Comparison of ENCODE assay signal across 24 cellular contexts in genomic region chr17:83151056-83151441, GRCh38.
DNase-seq lines count a peak whose midpoint lies in the region; ATAC-seq and TF ChIP-seq lines count a peak whose summit lies in the region.
"Had no signal": no experiment of that assay in that cellular context is flagged by ENCODE, and none has a peak within 500 bp of the region (broad histone marks: within the 10 kb centered on the region; RNA-seq: fewer than 3 reads in every experiment).

No MANE protein-coding gene starts in this region.

- H3K4me3 ChIP-seq in endodermal cell (ENCODE audit: low read length) = no peak overlapping the region
- H3K4me3 ChIP-seq in BE2C (ENCODE audit: low read depth, low read length) = no peak overlapping the region
- H3K4me3 ChIP-seq: left lung, tibial artery had no signal

- H3K27me3 Mint-ChIP-seq in CD14-positive monocyte (ENCODE audit: low read depth in 3 of 3) = peaks cover 0 to 7% (median 3%) of the 10 kb centered on the region in 3 donors
- peaks cover 3% of the 10 kb centered on the region; the same call in 1 of the 2 replicates for H3K27me3 Mint-ChIP-seq in HFFc6 (ENCODE audit: insufficient read depth)
- H3K27me3 Mint-ChIP-seq in endodermal cell (ENCODE audit: insufficient read depth) = no peaks in the 10 kb centered on the region
- no peaks in the 10 kb centered on the region for H3K27me3 Mint-ChIP-seq in osteocyte (ENCODE audit: unreplicated experiment)

- 94 to 96% methylated on average over 13 to 16 of the region's 16 CpGs for WGBS in endodermal cell (ENCODE audit: insufficient coverage in 1 of 2, insufficient read length in 1 of 2), 2 experiments

- no peaks in the 10 kb centered on the region for H3K36me3 ChIP-seq in endodermal cell (ENCODE audit: control insufficient read depth, insufficient read depth, low read length)
- no peaks in the 10 kb centered on the region for H3K36me3 ChIP-seq in BE2C
- H3K36me3 ChIP-seq: left lung, tibial artery had no signal

- H3K4me3 Mint-ChIP-seq in CD14-positive monocyte (no peak overlapping the region), HFFc6 (no peak overlapping the region), endodermal cell (no peak overlapping the region), osteocyte (ENCODE audit: unreplicated experiment) (peak overlapping the region; percentile 52)
- H3K4me3 Mint-ChIP-seq: activated CD4-positive, alpha-beta T cell treated with anti-CD3 and anti-CD28 coated beads for 36 hours; naive thymus-derived CD4-positive, alpha-beta T cell; stimulated activated naive CD8-positive, alpha-beta T cell treated with anti-CD3 and anti-CD28 coated beads, Interleukin-15, amount 100 ng/mL, for 72 hours; T-helper 1 cell treated with Interleukin-12 subunit alpha and Interleukin-12 subunit beta and Interleukin-4 antibody, amounts not matched to agents 30 μg/mL and 1 μg/mL, for 36 hours had no signal

- peaks cover 15 to 16% of the 10 kb centered on the region in 2 donors for H3K36me3 Mint-ChIP-seq in CD14-positive monocyte
- H3K36me3 Mint-ChIP-seq in HFFc6 (ENCODE audit: low read depth) = no peaks in the 10 kb centered on the region
- H3K36me3 Mint-ChIP-seq in endodermal cell (ENCODE audit: low read depth) = no peaks in the 10 kb centered on the region
- no peaks in the 10 kb centered on the region for H3K36me3 Mint-ChIP-seq in osteocyte (ENCODE audit: unreplicated experiment)
- H3K36me3 Mint-ChIP-seq: naive thymus-derived CD4-positive, alpha-beta T cell had no signal

- intact Hi-C loops in CD14-positive monocyte (cut with micrococcal nuclease) = no loop called here

- no peaks in the 10 kb centered on the region for H3K27me3 ChIP-seq in endodermal cell (ENCODE audit: control insufficient read depth, insufficient read depth, low read length, poor library complexity, severe bottlenecking)
- no peaks in the 10 kb centered on the region; the same call in 1 of the 2 replicates for H3K27me3 ChIP-seq in BE2C
- H3K27me3 ChIP-seq: tibial artery had no signal

- H3K4me1 Mint-ChIP-seq in CD14-positive monocyte (peaks cover 76% of the 10 kb centered on the region), HFFc6 (ENCODE audit: low read depth) (peaks cover 36% of the 10 kb centered on the region), endodermal cell (peaks cover 6% of the 10 kb centered on the region), osteocyte (ENCODE audit: unreplicated experiment) (peaks cover 87% of the 10 kb centered on the region)

- H3K9me3 ChIP-seq in endodermal cell (ENCODE audit: control insufficient read depth, low read length) = no peaks in the 10 kb centered on the region
- no peaks in the 10 kb centered on the region for H3K9me3 ChIP-seq in BE2C
- H3K9me3 ChIP-seq: left lung, tibial artery had no signal

- H3K4me1 ChIP-seq in endodermal cell (ENCODE audit: control insufficient read depth, insufficient read depth, low read length) (no peaks in the 10 kb centered on the region), BE2C (no peaks in the 10 kb centered on the region)

- H3K9me3 Mint-ChIP-seq in CD14-positive monocyte (peaks cover 0 to 5% (median 1%) of the 10 kb centered on the region in 7 donors), HFFc6 (no peaks in the 10 kb centered on the region; the same call in 1 of the 2 replicates), endodermal cell (no peaks in the 10 kb centered on the region), osteocyte (ENCODE audit: unreplicated experiment) (no peaks in the 10 kb centered on the region)
- H3K9me3 Mint-ChIP-seq: naive thymus-derived CD4-positive, alpha-beta T cell; stimulated activated naive CD8-positive, alpha-beta T cell treated with anti-CD3 and anti-CD28 coated beads, Interleukin-15, amount 100 ng/mL, for 72 hours; T-helper 1 cell treated with Interleukin-12 subunit alpha and Interleukin-12 subunit beta and Interleukin-4 antibody, amounts not matched to agents 30 μg/mL and 1 μg/mL, for 36 hours had no signal

- DNase-seq in CD14-positive monocyte (ENCODE audit: low spot score) = peak; percentile 37
- DNase-seq in HFFc6 = no peak
- peak; percentile 30 for DNase-seq in endodermal cell
- no peak for DNase-seq in osteocyte (ENCODE audit: extremely low spot score, unreplicated experiment)
- no peak for DNase-seq in NCI-H526 (lab: John Stamatoyannopoulos, UW)
- DNase-seq in BE2C = no peak
- no peak for DNase-seq in dermis blood vessel endothelial cell
- DNase-seq: ACHN; activated CD4-positive, alpha-beta T cell treated with anti-CD3 and anti-CD28 coated beads for 36 hours; activated naive CD4-positive, alpha-beta T cell; DMS79; GDM1; KG1; midbrain; MM.1S; naive thymus-derived CD4-positive, alpha-beta T cell; NCI-H1417; NCI-H2081 treated with DMSO at 0.1 percent for 48 hours; RPMI8226; stimulated activated naive CD8-positive, alpha-beta T cell treated with anti-CD3 and anti-CD28 coated beads, Interleukin-15, amount 100 ng/mL, for 72 hours had no signal

- ATAC-seq in GM21381 (IDR thresholded peaks at IDR 0.05; ENCODE audit: unreplicated experiment) = no peak
- ATAC-seq: activated CD4-positive, alpha-beta T cell treated with anti-CD3 and anti-CD28 coated beads for 36 hours; left lung; naive thymus-derived CD4-positive, alpha-beta T cell; stimulated activated naive CD8-positive, alpha-beta T cell treated with anti-CD3 and anti-CD28 coated beads, Interleukin-15, amount 100 ng/mL, for 72 hours had no signal

- H3K27ac Mint-ChIP-seq in CD14-positive monocyte = peak overlapping the region in 3 of 7 donors; percentile 74 to 84 (median 76)
- peak overlapping the region; percentile 6; the same call in 1 of the 2 replicates for H3K27ac Mint-ChIP-seq in HFFc6
- peak overlapping the region; percentile 69 for H3K27ac Mint-ChIP-seq in endodermal cell
- H3K27ac Mint-ChIP-seq in osteocyte (ENCODE audit: unreplicated experiment) = peak overlapping the region; percentile 96
- H3K27ac Mint-ChIP-seq: activated CD4-positive, alpha-beta T cell treated with anti-CD3 and anti-CD28 coated beads for 36 hours; naive thymus-derived CD4-positive, alpha-beta T cell; T-helper 1 cell treated with Interleukin-12 subunit alpha and Interleukin-12 subunit beta and Interleukin-4 antibody, amounts not matched to agents 30 μg/mL and 1 μg/mL, for 36 hours had no signal

- peak overlapping the region; percentile 66 for H3K27ac ChIP-seq in endodermal cell (ENCODE audit: low read depth, low read length)
- H3K27ac ChIP-seq: left lung, tibial artery had no signal

- H3K9ac ChIP-seq in endodermal cell (ENCODE audit: extremely low read depth, low read length, poor library complexity, severe bottlenecking) = no peak overlapping the region

- TF ChIP-seq CTCF in CD14-positive monocyte (IDR thresholded peaks at IDR 0.05) (no peak), HFFc6 (IDR thresholded peaks at IDR 0.05) (no peak), endodermal cell (conservative IDR thresholded peaks at IDR 0.05) (no peak), osteocyte (IDR thresholded peaks at IDR 0.05) (no peak), BE2C (IDR thresholded peaks at IDR 0.05; ENCODE audit: low read depth, low read length) (no peak)

Comparison
In these comparisons a context has a peak if more than half of its experiments do, and no peak if none do; other contexts are left out.
1. DNase-seq: peak in CD14-positive monocyte (single experiment) and endodermal cell (single experiment); none in HFFc6 (single experiment), osteocyte (single experiment), NCI-H526 (0 of 2), BE2C (single experiment) and dermis blood vessel endothelial cell (single experiment).